8 cellular contexts compared by ENCODE assay signal in genomic region chr4:182925298-182925738, GRCh38. TPM values are rescaled to one million over a fixed set of nuclear protein-coding genes. Genes with fewer than 3 reads are reported as not detected.
DNase-seq lines count a peak whose midpoint lies in the region; ATAC-seq and TF ChIP-seq lines count a peak whose summit lies in the region.

No MANE protein-coding gene starts in this region.

- DNase-seq in GF-D8 (lab: John Stamatoyannopoulos, UW) (peak; percentile 62), RPMI8226 (peak; percentile 80), activated gamma-delta T cell treated with Interleukin-2 at 50 U/mL for 16 hours (peak; percentile 50), heart right ventricle (peak; percentile 37 to 59), smooth muscle cell (lab: John Stamatoyannopoulos, UW; ENCODE audit: unreplicated experiment) (no peak), ureter (ENCODE audit: low spot score) (no peak)

- no peaks in the 10 kb centered on the region for H3K79me2 ChIP-seq in smooth muscle cell (ENCODE audit: low read depth)

- peak overlapping the region; percentile 57 for H2AFZ ChIP-seq in smooth muscle cell (ENCODE audit: low read depth)

- H3K9me3 ChIP-seq in heart right ventricle (no peaks in the 10 kb centered on the region), smooth muscle cell (replicated peaks; ENCODE audit: low read depth) (no peaks in the 10 kb centered on the region)

- ATAC-seq in GM21723 (IDR thresholded peaks at IDR 0.05; ENCODE audit: unreplicated experiment): peak; percentile 99
- ATAC-seq in heart right ventricle: peak in 7 of 8 donors; percentile 58 to 92 (median 80)

- H3K27me3 ChIP-seq in heart right ventricle: peaks cover 0 to 8% (median 4%) of the 10 kb centered on the region in 7 donors
- no peaks in the 10 kb centered on the region for H3K27me3 ChIP-seq in smooth muscle cell (ENCODE audit: low read depth)

- intact Hi-C loops in heart right ventricle (cut with DNase I): loop anchor here in 1 of 10 donors (5.0 kb wide), 1 partner anchor 448 kb away; no protein-coding TSS in a partner anchor

- peaks cover 9% of the 10 kb centered on the region for H3F3A ChIP-seq in smooth muscle cell (ENCODE audit: low read depth)

- H3K4me3 ChIP-seq in heart right ventricle (no peak overlapping the region), smooth muscle cell (no peak overlapping the region)

- no peak overlapping the region for H3K4me2 ChIP-seq in smooth muscle cell

- H3K36me3 ChIP-seq in heart right ventricle: no peaks in the 10 kb centered on the region
- no peaks in the 10 kb centered on the region for H3K36me3 ChIP-seq in smooth muscle cell (ENCODE audit: low read depth)

- no peak overlapping the region for H3K9ac ChIP-seq in smooth muscle cell (ENCODE audit: low read depth)

- no peak for TF ChIP-seq EP300 in Ishikawa (IDR thresholded peaks at IDR 0.05; ENCODE audit: borderline replicate concordance)

- TF ChIP-seq RAD21 in Ishikawa (IDR thresholded peaks at IDR 0.05; ENCODE audit: low read depth): peak; percentile 73

- H4K20me1 ChIP-seq in smooth muscle cell (ENCODE audit: low read depth): no peaks in the 10 kb centered on the region

- H3K4me1 ChIP-seq in heart right ventricle: no peaks in the 10 kb centered on the region
- H3K4me1 ChIP-seq in smooth muscle cell (ENCODE audit: low read depth): no peaks in the 10 kb centered on the region

- H3K27ac ChIP-seq in heart right ventricle (no peak overlapping the region), smooth muscle cell (ENCODE audit: low read depth) (no peak overlapping the region)

- WGBS in heart right ventricle, 2 donors: 49 to 52% methylated on average over 9 of the region's 9 CpGs
- 30% methylated on average over 9 of the region's 9 CpGs for WGBS in smooth muscle cell (ENCODE audit: low lambda C conversion rate)

- peak in 7 of 9 donors; percentile 20 to 68 (median 56) for TF ChIP-seq CTCF in heart right ventricle (IDR thresholded peaks at IDR 0.05)
- TF ChIP-seq CTCF in smooth muscle cell (IDR thresholded peaks at IDR 0.05; ENCODE audit: borderline replicate concordance, insufficient read depth, poor library complexity, severe bottlenecking): peak; percentile 25

TF ChIP-seq in Ishikawa, 13 proteins besides CTCF, POLR2A, EP300 and RAD21:
- TF ChIP-seq CREB1 (IDR thresholded peaks at IDR 0.05; ENCODE audit: low read depth) (no peak), TAF1 (IDR thresholded peaks at IDR 0.05; ENCODE audit: low read depth) (no peak), USF1 (IDR thresholded peaks at IDR 0.05) (no peak), YY1 (IDR thresholded peaks at IDR 0.05; ENCODE audit: low read depth) (no peak), TEAD4 (IDR thresholded peaks at IDR 0.05) (no peak), ZBTB7A (IDR thresholded peaks at IDR 0.05; ENCODE audit: low read depth) (no peak), CEBPB (IDR thresholded peaks at IDR 0.05) (no peak), FOXM1 (IDR thresholded peaks at IDR 0.05; ENCODE audit: borderline replicate concordance, low read depth) (no peak), NFIC (IDR thresholded peaks at IDR 0.05) (no peak), MAX (IDR thresholded peaks at IDR 0.05) (no peak), TCF12 (IDR thresholded peaks at IDR 0.05; ENCODE audit: low read depth) (no peak), EGR1 (IDR thresholded peaks at IDR 0.05) (no peak)
- TF ChIP-seq, protein P1, sequence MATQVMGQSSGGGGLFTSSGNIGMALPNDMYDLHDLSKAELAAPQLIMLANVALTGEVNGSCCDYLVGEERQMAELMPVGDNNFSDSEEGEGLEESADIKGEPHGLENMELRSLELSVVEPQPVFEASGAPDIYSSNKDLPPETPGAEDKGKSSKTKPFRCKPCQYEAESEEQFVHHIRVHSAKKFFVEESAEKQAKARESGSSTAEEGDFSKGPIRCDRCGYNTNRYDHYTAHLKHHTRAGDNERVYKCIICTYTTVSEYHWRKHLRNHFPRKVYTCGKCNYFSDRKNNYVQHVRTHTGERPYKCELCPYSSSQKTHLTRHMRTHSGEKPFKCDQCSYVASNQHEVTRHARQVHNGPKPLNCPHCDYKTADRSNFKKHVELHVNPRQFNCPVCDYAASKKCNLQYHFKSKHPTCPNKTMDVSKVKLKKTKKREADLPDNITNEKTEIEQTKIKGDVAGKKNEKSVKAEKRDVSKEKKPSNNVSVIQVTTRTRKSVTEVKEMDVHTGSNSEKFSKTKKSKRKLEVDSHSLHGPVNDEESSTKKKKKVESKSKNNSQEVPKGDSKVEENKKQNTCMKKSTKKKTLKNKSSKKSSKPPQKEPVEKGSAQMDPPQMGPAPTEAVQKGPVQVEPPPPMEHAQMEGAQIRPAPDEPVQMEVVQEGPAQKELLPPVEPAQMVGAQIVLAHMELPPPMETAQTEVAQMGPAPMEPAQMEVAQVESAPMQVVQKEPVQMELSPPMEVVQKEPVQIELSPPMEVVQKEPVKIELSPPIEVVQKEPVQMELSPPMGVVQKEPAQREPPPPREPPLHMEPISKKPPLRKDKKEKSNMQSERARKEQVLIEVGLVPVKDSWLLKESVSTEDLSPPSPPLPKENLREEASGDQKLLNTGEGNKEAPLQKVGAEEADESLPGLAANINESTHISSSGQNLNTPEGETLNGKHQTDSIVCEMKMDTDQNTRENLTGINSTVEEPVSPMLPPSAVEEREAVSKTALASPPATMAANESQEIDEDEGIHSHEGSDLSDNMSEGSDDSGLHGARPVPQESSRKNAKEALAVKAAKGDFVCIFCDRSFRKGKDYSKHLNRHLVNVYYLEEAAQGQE (IDR thresholded peaks at IDR 0.05; ENCODE audit: low read depth): no peak
TF ChIP-seq in Ishikawa: peak in this region for 0.

RNA-seq across cellular contexts. Expression of gene DCTD, which starts 8.1 kb away (rescaled TPM):
- total RNA-seq in heart right ventricle: 10 to 100 TPM; 33.9 to 53.1 (median 42.2) TPM
- polyA plus RNA-seq in heart right ventricle: 10 to 100 TPM; 16.8 to 34.5 TPM
- 62.5 and 85.3 TPM in 2 replicates for total RNA-seq in smooth muscle cell
- 69.2 and 84.4 TPM in 2 replicates for polyA plus RNA-seq in smooth muscle cell
- total RNA-seq in ureter: 89.1 TPM

Comparison
In these comparisons a context has a peak if more than half of its experiments do, and no peak if none do; other contexts are left out.
1. DNase-seq: peak in GF-D8 (single experiment), RPMI8226 (single experiment), activated gamma-delta T cell treated with Interleukin-2 at 50 U/mL for 16 hours (single experiment) and heart right ventricle (2 of 2); none in smooth muscle cell (single experiment) and ureter (single experiment).